In genomic region chr12:122226366-122227222, GRCh38 we compare ENCODE assay signal across 8 cellular contexts. TPM values are rescaled to one million over a fixed set of nuclear protein-coding genes. Genes with fewer than 3 reads are reported as not detected.
DNase-seq lines count a peak whose midpoint lies in the region; ATAC-seq and TF ChIP-seq lines count a peak whose summit lies in the region.

No MANE protein-coding gene starts in this region.

- no peak for TF ChIP-seq POLR2A in stomach (IDR thresholded peaks at IDR 0.05)

- H3K9me3 ChIP-seq in SJSA1 (replicated peaks), result 0 out of 2 replicates have a peak, but pooled peaks cover 3% of the 10 kb centered on the region
- H3K9me3 ChIP-seq in hepatocyte (ENCODE audit: low read depth), result no peaks in the 10 kb centered on the region
- H3K9me3 ChIP-seq in stomach, result no peaks in the 10 kb centered on the region

- no peak overlapping the region for H3K27ac ChIP-seq in SJSA1
- H3K27ac ChIP-seq in hepatocyte, result no peak overlapping the region
- peak overlapping the region; percentile 63 to 100 (median 71) for H3K27ac ChIP-seq in stomach

- peaks cover 19% of the 10 kb centered on the region for H3K4me1 ChIP-seq in SJSA1 (replicated peaks)
- H3K4me1 ChIP-seq in hepatocyte (ENCODE audit: insufficient read depth), result peaks cover 12% of the 10 kb centered on the region
- peaks cover 20 to 43% (median 34%) of the 10 kb centered on the region in 4 donors for H3K4me1 ChIP-seq in stomach

- DNase-seq in activated CD4-positive, CD25-positive, alpha-beta regulatory T cell treated with anti-CD3 and anti-CD28 coated beads, Interleukin-2, amount 50 U/mL, for 72 hours, result no peak
- DNase-seq in SJSA1 (ENCODE audit: low read depth in 1 of 2, low spot score in 2 of 2) (no peak), hepatocyte (ENCODE audit: low spot score) (no peak), stomach (no peak), SHP77 treated with DMSO at 0.1 percent for 48 hours (lab: John Stamatoyannopoulos, UW) (no peak)

- intact Hi-C loops in stomach (cut with DNase I; ENCODE audit: low total_unique reads), result no loop called here

- no peaks in the 10 kb centered on the region for H3K9me2 ChIP-seq in hepatocyte (replicated peaks; ENCODE audit: insufficient read depth)

- no peak for TF ChIP-seq EP300 in stomach (IDR thresholded peaks at IDR 0.05)

- 49% methylated on average over 29 of the region's 58 CpGs for WGBS in hepatocyte (ENCODE audit: low lambda C conversion rate, missing lambda C conversion rate)
- WGBS in stomach, 5 donors, result 11 to 44% (median 13%) methylated on average over 16 to 58 of the region's 58 CpGs

- peak overlapping the region; percentile 27 for H3K4me3 ChIP-seq in SJSA1
- H3K4me3 ChIP-seq in hepatocyte, result no peak overlapping the region
- peak overlapping the region; percentile 45 to 98 (median 50) for H3K4me3 ChIP-seq in stomach

- no peak for TF ChIP-seq CTCF in hepatocyte (IDR thresholded peaks at IDR 0.05; ENCODE audit: poor library complexity)
- no peak for TF ChIP-seq CTCF in stomach (IDR thresholded peaks at IDR 0.05)

- no peak overlapping the region for H2AFZ ChIP-seq in hepatocyte

- H3K27me3 ChIP-seq in SJSA1 (replicated peaks), result no peaks in the 10 kb centered on the region
- no peaks in the 10 kb centered on the region for H3K27me3 ChIP-seq in hepatocyte
- no peaks in the 10 kb centered on the region for H3K27me3 ChIP-seq in stomach

- peak overlapping the region; percentile 74 for H3K4me2 ChIP-seq in hepatocyte

- H3K36me3 ChIP-seq in SJSA1, result peaks cover 34% of the 10 kb centered on the region
- no peaks in the 10 kb centered on the region for H3K36me3 ChIP-seq in hepatocyte (replicated peaks; ENCODE audit: insufficient read depth, low read depth)
- peaks cover 9 to 67% (median 56%) of the 10 kb centered on the region in 4 donors for H3K36me3 ChIP-seq in stomach

- peaks cover 9% of the 10 kb centered on the region for H4K20me1 ChIP-seq in hepatocyte (ENCODE audit: insufficient read depth, poor library complexity, severe bottlenecking)

- ATAC-seq in activated CD4-positive, CD25-positive, alpha-beta regulatory T cell treated with anti-CD3 and anti-CD28 coated beads, Interleukin-2, amount 50 U/mL, for 24 hours, result peak; percentile 57 to 60
- ATAC-seq in HG02642 (IDR thresholded peaks at IDR 0.05; ENCODE audit: poor library complexity, unreplicated experiment) (no peak), GM19324 (IDR thresholded peaks at IDR 0.05; ENCODE audit: low FRiP score, unreplicated experiment) (no peak)

- H3K79me2 ChIP-seq in hepatocyte, result peaks cover 36% of the 10 kb centered on the region

RNA-seq across cellular contexts. Expression of gene DIABLO, which starts 0.7 kb away (rescaled TPM):
- 66.6 and 84.1 TPM in 2 replicates for total RNA-seq in SJSA1 (2014; rRNA removed; shearing (Covaris generic))
- total RNA-seq in hepatocyte, result 63.8 and 77.4 TPM in 2 replicates
- polyA plus RNA-seq in hepatocyte, result 71.8 and 96.5 TPM in 2 replicates
- total RNA-seq in stomach, result 10 to 100 TPM; 11.9 to 62.2 (median 50.7) TPM
- 10 to 100 TPM; 36.1 to 41.8 (median 41.4) TPM for polyA plus RNA-seq in stomach

RNA-seq across cellular contexts. Expression of gene B3GNT4, which starts 23.1 kb away (rescaled TPM):
- total RNA-seq in SJSA1 (2014; rRNA removed; shearing (Covaris generic)), result not detected in 2 replicates
- total RNA-seq in hepatocyte (0.13 TPM in 1 of 2 replicates, not detected in the other), stomach (under 1 TPM in 1 of 5 donors, not detected in 4; 0.58 TPM)
- polyA plus RNA-seq in hepatocyte (1.0 and 2.2 TPM in 2 replicates), stomach (under 1 TPM; 0.61 to 0.81 (median 0.63) TPM)

RNA-seq across cellular contexts. Expression of gene VPS33A, which starts 39.7 kb away (rescaled TPM):
- total RNA-seq in SJSA1 (2014; rRNA removed; shearing (Covaris generic)), result 13.6 and 14.3 TPM in 2 replicates
- total RNA-seq in hepatocyte (35.2 and 40.5 TPM in 2 replicates), stomach (10 to 100 TPM; 10.3 to 45.8 (median 16.9) TPM)
- polyA plus RNA-seq in hepatocyte (23.1 and 26.5 TPM in 2 replicates), stomach (10 to 100 TPM in 1 of 3 donors, 1 to 10 TPM in 2; 6.1 to 12.1 (median 7.4) TPM)

RNA-seq across cellular contexts. Expression of gene LRRC43, which starts 43.7 kb away (rescaled TPM):
- total RNA-seq in SJSA1 (2014; rRNA removed; shearing (Covaris generic)), result not detected in 2 replicates
- 0.24 and 1.7 TPM in 2 replicates for total RNA-seq in hepatocyte
- 0.90 and 1.7 TPM in 2 replicates for polyA plus RNA-seq in hepatocyte
- 1 to 10 TPM in 2 of 5 donors, not detected in 3; 1.3 to 2.2 TPM for total RNA-seq in stomach
- not detected for polyA plus RNA-seq in stomach

RNA-seq across cellular contexts. Expression of gene IL31, which starts 52.6 kb away (rescaled TPM):
- total RNA-seq in SJSA1 (2014; rRNA removed; shearing (Covaris generic)), result not detected in 2 replicates
- total RNA-seq in hepatocyte (not detected in 2 replicates), stomach (not detected)
- polyA plus RNA-seq in hepatocyte (not detected in 2 replicates), stomach (not detected)

Comparison
In these comparisons a context has a peak if more than half of its experiments do, and no peak if none do; other contexts are left out.
1. ATAC-seq: peak in activated CD4-positive, CD25-positive, alpha-beta regulatory T cell treated with anti-CD3 and anti-CD28 coated beads, Interleukin-2, amount 50 U/mL, for 24 hours (2 of 2); none in HG02642 (single experiment) and GM19324 (single experiment).
2. H3K27ac ChIP-seq: peak in stomach (5 of 5); none in SJSA1 (single experiment) and hepatocyte (single experiment).